Comparison of ENCODE assay signal across 1 cellular context in the genomic region with DNA sequence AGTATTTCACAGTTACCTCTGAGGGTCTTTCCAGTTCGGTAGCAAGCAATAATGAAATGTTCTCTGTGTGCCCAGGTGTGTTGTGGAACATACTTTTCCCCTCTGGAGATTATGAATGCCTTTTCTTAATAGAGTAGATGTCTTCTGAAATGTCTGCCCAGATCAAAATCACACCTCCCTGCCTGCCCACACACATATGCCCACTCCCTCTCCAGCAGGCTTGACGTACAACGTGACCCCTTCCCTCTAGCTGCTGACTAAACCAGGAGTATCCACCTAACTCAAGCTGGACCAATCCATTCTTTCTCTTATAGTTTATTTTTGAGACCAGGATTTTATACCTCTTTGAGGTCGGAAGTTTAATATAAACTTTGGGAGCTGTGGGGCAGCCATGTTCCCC.
TF ChIP-seq lines count a peak whose summit lies in the region.

No MANE protein-coding gene starts in this region.

TF ChIP-seq in IMR-90, 13 proteins besides CTCF, POLR2A, EP300 and RAD21:
- TF ChIP-seq MAZ (IDR thresholded peaks at IDR 0.05; ENCODE audit: borderline replicate concordance, low read depth, low read length) (no peak), SMC3 (IDR thresholded peaks at IDR 0.05; ENCODE audit: low read depth, low read length) (no peak), CEBPB (IDR thresholded peaks at IDR 0.05; ENCODE audit: low read depth, low read length) (no peak), CHD1 (IDR thresholded peaks at IDR 0.05; ENCODE audit: low read depth, low read length) (no peak), MXI1 (IDR thresholded peaks at IDR 0.05; ENCODE audit: borderline replicate concordance, low read depth, low read length) (no peak), FOS (IDR thresholded peaks at IDR 0.05; ENCODE audit: low read depth, low read length) (no peak), NFE2L2 (IDR thresholded peaks at IDR 0.05; ENCODE audit: low read depth, low read length) (no peak), RCOR1 (IDR thresholded peaks at IDR 0.05; ENCODE audit: insufficient replicate concordance, low read length) (no peak), RFX5 (IDR thresholded peaks at IDR 0.05; ENCODE audit: low read depth, low read length) (no peak), BHLHE40 (IDR thresholded peaks at IDR 0.05; ENCODE audit: low read depth, low read length) (no peak)
